ENCODE assay signal across 15 cellular contexts in genomic region chr6:107321793-107322192, GRCh38.
A peak's percentile ranks its signal among the peaks of the same experiment; 100 is the strongest.
DNase-seq lines count a peak whose midpoint lies in the region; ATAC-seq lines count a peak whose summit lies in the region.
"Had no signal": no experiment of that assay in that cellular context is flagged by ENCODE, and none has a peak within 500 bp of the region (broad histone marks: within the 10 kb centered on the region; RNA-seq: fewer than 3 reads in every experiment).

No MANE protein-coding gene starts in this region.

- no peak overlapping the region for H3K27ac Mint-ChIP-seq in activated T-cell treated with anti-CD3 and anti-CD28 coated beads, Interleukin-2, amount 50 U/mL, for 72 hours
- no peak overlapping the region for H3K27ac Mint-ChIP-seq in activated T-helper 17 cell treated with anti-CD3 and anti-CD28 coated beads, Interleukin-2, amount 50 U/mL, for 72 hours
- no peak overlapping the region for H3K27ac Mint-ChIP-seq in stimulated activated effector memory CD8-positive, alpha-beta T cell treated with anti-CD3 and anti-CD28 coated beads, Interleukin-12 subunit alpha, Interleukin-12 subunit beta, amount 100 ng/mL, for 72 hours
- H3K27ac Mint-ChIP-seq: CD8-positive, alpha-beta T cell had no signal

- no peak overlapping the region for H3K4me3 Mint-ChIP-seq in activated T-cell treated with anti-CD3 and anti-CD28 coated beads, Interleukin-2, amount 50 U/mL, for 72 hours
- no peak overlapping the region for H3K4me3 Mint-ChIP-seq in activated T-helper 17 cell treated with anti-CD3 and anti-CD28 coated beads, Interleukin-2, amount 50 U/mL, for 72 hours
- no peak overlapping the region for H3K4me3 Mint-ChIP-seq in stimulated activated effector memory CD8-positive, alpha-beta T cell treated with anti-CD3 and anti-CD28 coated beads, Interleukin-12 subunit alpha, Interleukin-12 subunit beta, amount 100 ng/mL, for 72 hours
- H3K4me3 Mint-ChIP-seq: CD8-positive, alpha-beta T cell had no signal

- ATAC-seq in activated T-cell treated with anti-CD3 and anti-CD28 coated beads, Interleukin-2, amount 50 U/mL, for 72 hours (replicated peaks in 1 of 2): peak; percentile 72 to 82
- peak; percentile 87 for ATAC-seq in activated T-helper 17 cell treated with anti-CD3 and anti-CD28 coated beads, Interleukin-2, amount 50 U/mL, for 72 hours (replicated peaks)
- peak; percentile 72 for ATAC-seq in stimulated activated effector memory CD8-positive, alpha-beta T cell treated with anti-CD3 and anti-CD28 coated beads, Interleukin-12 subunit alpha, Interleukin-12 subunit beta, amount 100 ng/mL, for 72 hours
- ATAC-seq: A549; CD8-positive, alpha-beta T cell had no signal

- H3K4me1 Mint-ChIP-seq in activated T-cell treated with anti-CD3 and anti-CD28 coated beads, Interleukin-2, amount 50 U/mL, for 72 hours (ENCODE audit: low read depth): peaks cover 23% of the 10 kb centered on the region
- H3K4me1 Mint-ChIP-seq in activated T-helper 17 cell treated with anti-CD3 and anti-CD28 coated beads, Interleukin-2, amount 50 U/mL, for 72 hours: peaks cover 11% of the 10 kb centered on the region
- peaks cover 14% of the 10 kb centered on the region for H3K4me1 Mint-ChIP-seq in stimulated activated effector memory CD8-positive, alpha-beta T cell treated with anti-CD3 and anti-CD28 coated beads, Interleukin-12 subunit alpha, Interleukin-12 subunit beta, amount 100 ng/mL, for 72 hours

- H3K9me3 Mint-ChIP-seq in activated T-cell treated with anti-CD3 and anti-CD28 coated beads, Interleukin-2, amount 50 U/mL, for 72 hours: no peaks in the 10 kb centered on the region
- no peaks in the 10 kb centered on the region for H3K9me3 Mint-ChIP-seq in activated T-helper 17 cell treated with anti-CD3 and anti-CD28 coated beads, Interleukin-2, amount 50 U/mL, for 72 hours
- no peaks in the 10 kb centered on the region for H3K9me3 Mint-ChIP-seq in stimulated activated effector memory CD8-positive, alpha-beta T cell treated with anti-CD3 and anti-CD28 coated beads, Interleukin-12 subunit alpha, Interleukin-12 subunit beta, amount 100 ng/mL, for 72 hours
- H3K9me3 Mint-ChIP-seq: CD8-positive, alpha-beta T cell had no signal

- no peaks in the 10 kb centered on the region for H3K27me3 Mint-ChIP-seq in activated T-cell treated with anti-CD3 and anti-CD28 coated beads, Interleukin-2, amount 50 U/mL, for 72 hours (ENCODE audit: low read depth)
- H3K27me3 Mint-ChIP-seq in activated T-helper 17 cell treated with anti-CD3 and anti-CD28 coated beads, Interleukin-2, amount 50 U/mL, for 72 hours: no peaks in the 10 kb centered on the region

- DNase-seq in activated T-cell treated with anti-CD3 and anti-CD28 coated beads, Interleukin-2, amount 50 U/mL, for 72 hours: no peak
- DNase-seq in activated T-cell treated with anti-CD3 and anti-CD28 coated beads, Interleukin-2, amount 50 U/mL, for 1 hour: no peak
- DNase-seq in ELR (ENCODE audit: low read depth): peak; percentile 13
- no peak for DNase-seq in stimulated activated effector memory CD8-positive, alpha-beta T cell treated with anti-CD3 and anti-CD28 coated beads, Interleukin-12 subunit alpha, Interleukin-12 subunit beta, amount 100 ng/mL, for 72 hours (ENCODE audit: low spot score in 2 of 2)
- DNase-seq in T-helper 2 cell: no peak
- no peak for DNase-seq in NCI-H345 treated with DMSO at 0.1 percent for 48 hours (lab: John Stamatoyannopoulos, UW; ENCODE audit: unreplicated experiment)
- DNase-seq in activated CD4-positive, alpha-beta T cell treated with anti-CD3 and anti-CD28 coated beads for 48 hours: no peak
- DNase-seq: Calu3; CD8-positive, alpha-beta T cell; NCI-H1694 treated with DMSO at 0.1 percent for 48 hours; NCI-H2107; NCI-H2227 treated with DMSO at 0.1 percent for 48 hours; NCI-H524 had no signal

- no peaks in the 10 kb centered on the region for H3K36me3 Mint-ChIP-seq in activated T-cell treated with anti-CD3 and anti-CD28 coated beads, Interleukin-2, amount 50 U/mL, for 72 hours (ENCODE audit: insufficient read depth in 2 of 2)
- H3K36me3 Mint-ChIP-seq in activated T-helper 17 cell treated with anti-CD3 and anti-CD28 coated beads, Interleukin-2, amount 50 U/mL, for 72 hours (ENCODE audit: low read depth): no peaks in the 10 kb centered on the region
- H3K36me3 Mint-ChIP-seq in stimulated activated effector memory CD8-positive, alpha-beta T cell treated with anti-CD3 and anti-CD28 coated beads, Interleukin-12 subunit alpha, Interleukin-12 subunit beta, amount 100 ng/mL, for 72 hours: no peaks in the 10 kb centered on the region
